32 cellular contexts compared by ENCODE assay signal in genomic region chr2:190517468-190517867, GRCh38.
"Had no signal": no experiment of that assay in that cellular context is flagged by ENCODE, and none has a peak within 500 bp of the region (broad histone marks: within the 10 kb centered on the region; RNA-seq: fewer than 3 reads in every experiment).

No MANE protein-coding gene starts in this region.

- H3K9me3 ChIP-seq: ascending aorta, colonic mucosa had no signal

- H3K36me3 Mint-ChIP-seq: brain had no signal

- H3K4me1 ChIP-seq: ascending aorta, colonic mucosa had no signal

- H3K9me3 Mint-ChIP-seq: activated B cell treated with CpG ODN at 0.5 μM for 24 hours; activated CD4-positive, alpha-beta memory T cell treated with anti-CD3 and anti-CD28 coated beads for 36 hours; activated CD8-positive, alpha-beta T cell treated with anti-CD3 and anti-CD28 coated beads for 36 hours; activated naive CD4-positive, alpha-beta T cell treated with anti-CD3 and anti-CD28 coated beads, Interleukin-2, amount 10 ng/mL, durations not matched to agents 7 days and 5 days; activated naive CD4-positive, alpha-beta T cell treated with anti-CD3 and anti-CD28 coated beads, Interleukin-2, amount 50 U/mL, for 24 hours; activated naive CD8-positive, alpha-beta T cell treated with anti-CD3 and anti-CD28 coated beads for 36 hours; activated T-helper 2 cell treated with anti-CD3 and anti-CD28 coated beads, Interferon-gamma antibody, Interleukin-2, Interleukin-4, amounts not matched to agents 10 μg/mL and 5 μg/mL and 100 μg/mL, durations not matched to agents 14 hours and 24 hours and 36 hours; brain; central memory CD8-positive, alpha-beta T cell; T-helper 1 cell treated with Interleukin-12 subunit alpha and Interleukin-12 subunit beta and Interleukin-4 antibody, amounts not matched to agents 30 μg/mL and 1 μg/mL, for 36 hours; T-helper 2 cell treated with Interferon-gamma antibody and Interleukin-4, amounts not matched to agents 5 μg/mL and 100 μg/mL, for 36 hours had no signal

- H3K27ac Mint-ChIP-seq: activated B cell treated with CpG ODN at 0.5 μM for 24 hours; activated CD4-positive, alpha-beta memory T cell treated with anti-CD3 and anti-CD28 coated beads for 36 hours; activated CD4-positive, alpha-beta T cell treated with anti-CD3 and anti-CD28 coated beads, Interleukin-2, amount 10 ng/mL, durations not matched to agents 24 days and 14 days; activated CD8-positive, alpha-beta T cell treated with anti-CD3 and anti-CD28 coated beads for 36 hours; activated naive CD4-positive, alpha-beta T cell treated with anti-CD3 and anti-CD28 coated beads, Interleukin-2, amount 10 ng/mL, durations not matched to agents 7 days and 5 days; activated naive CD4-positive, alpha-beta T cell treated with anti-CD3 and anti-CD28 coated beads, Interleukin-2, amount 50 U/mL, for 24 hours; activated naive CD8-positive, alpha-beta T cell treated with anti-CD3 and anti-CD28 coated beads for 36 hours; activated T-helper 2 cell treated with anti-CD3 and anti-CD28 coated beads, Interferon-gamma antibody, Interleukin-2, Interleukin-4, amounts not matched to agents 10 μg/mL and 5 μg/mL and 100 μg/mL, durations not matched to agents 14 hours and 24 hours and 36 hours; brain; T-helper 1 cell treated with Interleukin-12 subunit alpha and Interleukin-12 subunit beta and Interleukin-4 antibody, amounts not matched to agents 30 μg/mL and 1 μg/mL, for 36 hours; T-helper 2 cell treated with Interferon-gamma antibody and Interleukin-4, amounts not matched to agents 5 μg/mL and 100 μg/mL, for 36 hours had no signal

- H3K4me1 Mint-ChIP-seq: brain had no signal

- H3K27me3 ChIP-seq: ascending aorta, cardiac muscle cell, colonic mucosa had no signal

- H3K36me3 ChIP-seq: ascending aorta, cardiac muscle cell, colonic mucosa had no signal

- DNase-seq: activated B cell treated with CpG ODN at 0.5 μM for 24 hours; activated CD4-positive, alpha-beta memory T cell treated with anti-CD3 and anti-CD28 coated beads for 36 hours; activated CD4-positive, alpha-beta T cell treated with anti-CD3 and anti-CD28 coated beads for 4 hours; activated CD4-positive, alpha-beta T cell treated with anti-CD3 and anti-CD28 coated beads, Interleukin-2, amount 10 ng/mL, durations not matched to agents 24 days and 14 days; activated CD4-positive, alpha-beta T cell treated with anti-CD3 and anti-CD28 coated beads, Interleukin-2, amount 50 U/mL, for 1 hour; activated CD4-positive, alpha-beta T cell treated with anti-CD3 and anti-CD28 coated beads, Interleukin-2, amount 50 U/mL, for 4 hours; activated CD4-positive, CD25-positive, alpha-beta regulatory T cell treated with anti-CD3 and anti-CD28 coated beads, Interleukin-2, amount 50 U/mL, for 72 hours; activated CD8-positive, alpha-beta memory T cell treated with anti-CD3 and anti-CD28 coated beads, Interleukin-2, amount 50 U/mL, for 4 hours; activated CD8-positive, alpha-beta T cell treated with anti-CD3 and anti-CD28 coated beads for 36 hours; activated effector memory CD4-positive, alpha-beta T cell treated with Interleukin-2 at 50 U/mL for 16 hours; activated gamma-delta T cell; activated naive CD4-positive, alpha-beta T cell treated with anti-CD3 and anti-CD28 coated beads, Interleukin-2, amount 10 ng/mL, durations not matched to agents 7 days and 5 days; activated naive CD4-positive, alpha-beta T cell treated with Interleukin-2 at 50 U/mL for 16 hours; activated naive CD8-positive, alpha-beta T cell treated with anti-CD3 and anti-CD28 coated beads for 36 hours; activated T-cell treated with anti-CD3 and anti-CD28 coated beads, Interleukin-2, amount 50 U/mL, for 48 hours; amygdala; anterior cingulate cortex; caudate nucleus; cerebellar nuclear complex; colonic mucosa; T-helper 1 cell; T-helper 2 cell; T-helper 9 cell had no signal

- H3K4me3 Mint-ChIP-seq: activated B cell treated with CpG ODN at 0.5 μM for 24 hours; activated CD4-positive, alpha-beta memory T cell treated with anti-CD3 and anti-CD28 coated beads for 36 hours; activated CD4-positive, alpha-beta T cell treated with anti-CD3 and anti-CD28 coated beads, Interleukin-2, amount 10 ng/mL, durations not matched to agents 24 days and 14 days; activated CD8-positive, alpha-beta T cell treated with anti-CD3 and anti-CD28 coated beads for 36 hours; activated naive CD4-positive, alpha-beta T cell treated with anti-CD3 and anti-CD28 coated beads, Interleukin-2, amount 10 ng/mL, durations not matched to agents 7 days and 5 days; activated naive CD4-positive, alpha-beta T cell treated with anti-CD3 and anti-CD28 coated beads, Interleukin-2, amount 50 U/mL, for 24 hours; activated naive CD8-positive, alpha-beta T cell treated with anti-CD3 and anti-CD28 coated beads for 36 hours; brain; central memory CD8-positive, alpha-beta T cell; T-helper 1 cell treated with Interleukin-12 subunit alpha and Interleukin-12 subunit beta and Interleukin-4 antibody, amounts not matched to agents 30 μg/mL and 1 μg/mL, for 36 hours; T-helper 2 cell treated with Interferon-gamma antibody and Interleukin-4, amounts not matched to agents 5 μg/mL and 100 μg/mL, for 36 hours had no signal

- H3K4me3 ChIP-seq: ascending aorta, cardiac muscle cell, colonic mucosa had no signal

- H3K27me3 Mint-ChIP-seq: activated B cell treated with CpG ODN at 0.5 μM for 24 hours; activated CD4-positive, alpha-beta memory T cell treated with anti-CD3 and anti-CD28 coated beads for 36 hours; activated CD4-positive, alpha-beta T cell treated with anti-CD3 and anti-CD28 coated beads, Interleukin-2, amount 10 ng/mL, durations not matched to agents 24 days and 14 days; activated CD8-positive, alpha-beta T cell treated with anti-CD3 and anti-CD28 coated beads for 36 hours; activated naive CD4-positive, alpha-beta T cell treated with anti-CD3 and anti-CD28 coated beads, Interleukin-2, amount 10 ng/mL, durations not matched to agents 7 days and 5 days; activated naive CD4-positive, alpha-beta T cell treated with anti-CD3 and anti-CD28 coated beads, Interleukin-2, amount 50 U/mL, for 24 hours; activated naive CD8-positive, alpha-beta T cell treated with anti-CD3 and anti-CD28 coated beads for 36 hours; central memory CD8-positive, alpha-beta T cell had no signal

- H3K27ac ChIP-seq: ascending aorta, cardiac muscle cell, colonic mucosa, VCaP had no signal
